In genomic region chr12:50557421-50557820, GRCh38 we compare ENCODE assay signal across 24 cellular contexts. TPM values are rescaled to one million over a fixed set of nuclear protein-coding genes. Genes with fewer than 3 reads are reported as not detected.
DNase-seq lines count a peak whose midpoint lies in the region; ATAC-seq and TF ChIP-seq lines count a peak whose summit lies in the region.
"Had no signal": no experiment of that assay in that cellular context is flagged by ENCODE, and none has a peak within 500 bp of the region (broad histone marks: within the 10 kb centered on the region; RNA-seq: fewer than 3 reads in every experiment).

No MANE protein-coding gene starts in this region.

- no peak for ATAC-seq in activated T-cell treated with anti-CD3 and anti-CD28 coated beads, Interleukin-2, amount 50 U/mL, for 72 hours (replicated peaks in 1 of 2)
- no peak for ATAC-seq in HG02759 (IDR thresholded peaks at IDR 0.05; ENCODE audit: unreplicated experiment)
- ATAC-seq: left lobe of liver; natural killer cell; stimulated activated naive CD8-positive, alpha-beta T cell treated with anti-CD3 and anti-CD28 coated beads, Interleukin-15, Interleukin-2, amounts not matched to agents 100 U/mL and 50 U/mL, for 24 hours; T-helper 17 cell had no signal

- no peaks in the 10 kb centered on the region for H3K27me3 Mint-ChIP-seq in activated T-cell treated with anti-CD3 and anti-CD28 coated beads, Interleukin-2, amount 50 U/mL, for 72 hours (ENCODE audit: low read depth)
- no peaks in the 10 kb centered on the region for H3K27me3 Mint-ChIP-seq in HFFc6 (ENCODE audit: insufficient read depth)
- no peaks in the 10 kb centered on the region for H3K27me3 Mint-ChIP-seq in activated naive CD8-positive, alpha-beta T cell
- H3K27me3 Mint-ChIP-seq: brain, T-helper 17 cell had no signal

- peaks cover 74% of the 10 kb centered on the region for H3K4me1 Mint-ChIP-seq in activated T-cell treated with anti-CD3 and anti-CD28 coated beads, Interleukin-2, amount 50 U/mL, for 72 hours (ENCODE audit: low read depth)
- peaks cover 34% of the 10 kb centered on the region for H3K4me1 Mint-ChIP-seq in HFFc6 (ENCODE audit: low read depth)
- H3K4me1 Mint-ChIP-seq in activated naive CD8-positive, alpha-beta T cell (ENCODE audit: low read depth), result peaks cover 52% of the 10 kb centered on the region

- H3K4me3 Mint-ChIP-seq in activated T-cell treated with anti-CD3 and anti-CD28 coated beads, Interleukin-2, amount 50 U/mL, for 72 hours, result peak overlapping the region in 1 of 2 donors; percentile 20
- H3K4me3 Mint-ChIP-seq in HFFc6, result peak overlapping the region; percentile 55
- H3K4me3 Mint-ChIP-seq in activated naive CD8-positive, alpha-beta T cell, result no peak overlapping the region
- H3K4me3 Mint-ChIP-seq: brain, immature natural killer cell, mesothelial cell of epicardium, natural killer cell, T-helper 17 cell had no signal

- peak overlapping the region; percentile 72 for H3K27ac Mint-ChIP-seq in activated T-cell treated with anti-CD3 and anti-CD28 coated beads, Interleukin-2, amount 50 U/mL, for 72 hours
- H3K27ac Mint-ChIP-seq in HFFc6, result peak overlapping the region; percentile 76
- peak overlapping the region; percentile 28 for H3K27ac Mint-ChIP-seq in activated naive CD8-positive, alpha-beta T cell
- H3K27ac Mint-ChIP-seq: mesothelial cell of epicardium had no signal

- no peaks in the 10 kb centered on the region for H3K9me3 Mint-ChIP-seq in activated T-cell treated with anti-CD3 and anti-CD28 coated beads, Interleukin-2, amount 50 U/mL, for 72 hours
- H3K9me3 Mint-ChIP-seq in HFFc6, result no peaks in the 10 kb centered on the region
- H3K9me3 Mint-ChIP-seq in activated naive CD8-positive, alpha-beta T cell (ENCODE audit: low read depth), result no peaks in the 10 kb centered on the region
- H3K9me3 Mint-ChIP-seq: immature natural killer cell, natural killer cell had no signal

- no peak for DNase-seq in activated T-cell treated with anti-CD3 and anti-CD28 coated beads, Interleukin-2, amount 50 U/mL, for 72 hours
- DNase-seq in activated T-cell treated with anti-CD3 and anti-CD28 coated beads for 4 hours (no peak), HFFc6 (no peak), renal cortical epithelial cell (ENCODE audit: low read depth) (peak; percentile 49), mucosa of gallbladder (ENCODE audit: low spot score) (no peak), SKM-1 treated with dmso at 0.1 percent for 144 hours (lab: John Stamatoyannopoulos, UW; ENCODE audit: unreplicated experiment) (no peak)
- DNase-seq: activated CD4-positive, CD25-positive, alpha-beta regulatory T cell treated with anti-CD3 and anti-CD28 coated beads, Interleukin-2, amount 50 U/mL, for 72 hours; BE2C; DMS53; GDM1; hypothalamus; immature natural killer cell; Kasumi-1; natural killer cell; NCI-H1436; NCI-H774; RPMI8226; T-helper 17 cell had no signal

- peaks cover 2 to 6% of the 10 kb centered on the region in 2 donors for H3K36me3 Mint-ChIP-seq in activated T-cell treated with anti-CD3 and anti-CD28 coated beads, Interleukin-2, amount 50 U/mL, for 72 hours (ENCODE audit: insufficient read depth in 2 of 2)
- peaks cover 9% of the 10 kb centered on the region for H3K36me3 Mint-ChIP-seq in HFFc6 (ENCODE audit: low read depth)
- peaks cover 12% of the 10 kb centered on the region for H3K36me3 Mint-ChIP-seq in activated naive CD8-positive, alpha-beta T cell
- H3K36me3 Mint-ChIP-seq: natural killer cell had no signal

- no peak for TF ChIP-seq CTCF in HFFc6 (IDR thresholded peaks at IDR 0.05)

RNA-seq across cellular contexts. Expression of gene DIP2B, which starts 52.6 kb away (rescaled TPM):
- total RNA-seq in activated T-cell treated with anti-CD3 and anti-CD28 coated beads, Interleukin-2, amount 50 U/mL, for 72 hours, result 10 to 100 TPM; 25.4 to 28.1 TPM
- 10 to 100 TPM; 17.4 to 24.7 (median 20.6) TPM for total RNA-seq in HFFc6 (2021; fragmentation: NEBNext Ultra II Directional; extraction: Animal tissue kit (Norgen Biotek cat#: 25700))
- total RNA-seq in renal cortical epithelial cell (37.2 and 60.2 TPM in 2 replicates), mucosa of gallbladder (23.1 TPM)
